In genomic region chr12:11712491-11712890, GRCh38 we compare ENCODE assay signal across 17 cellular contexts.
"Had no signal": no experiment of that assay in that cellular context is flagged by ENCODE, and none has a peak within 500 bp of the region (broad histone marks: within the 10 kb centered on the region; RNA-seq: fewer than 3 reads in every experiment).

No MANE protein-coding gene starts in this region.

- H3K9me3 Mint-ChIP-seq: activated naive CD4-positive, alpha-beta T cell treated with anti-CD3 and anti-CD28 coated beads, Interleukin-2, amount 10 ng/mL, durations not matched to agents 7 days and 5 days; activated T-helper 2 cell treated with anti-CD3 and anti-CD28 coated beads, Interferon-gamma antibody, Interleukin-2, Interleukin-4, amounts not matched to agents 10 μg/mL and 5 μg/mL and 100 μg/mL, durations not matched to agents 14 hours and 24 hours and 36 hours; brain; natural killer cell had no signal

- FAIRE-seq: endothelial cell of umbilical vein had no signal

- H3K27me3 Mint-ChIP-seq: activated naive CD4-positive, alpha-beta T cell treated with anti-CD3 and anti-CD28 coated beads, Interleukin-2, amount 10 ng/mL, durations not matched to agents 7 days and 5 days; brain; progenitor cell of endocrine pancreas had no signal

- H3K27ac Mint-ChIP-seq: activated naive CD4-positive, alpha-beta T cell treated with anti-CD3 and anti-CD28 coated beads, Interleukin-2, amount 10 ng/mL, durations not matched to agents 7 days and 5 days; natural killer cell; progenitor cell of endocrine pancreas had no signal

- H3K9me3 ChIP-seq: mucosa of descending colon, uterus had no signal

- H3K36me3 ChIP-seq: uterus had no signal

- H3K4me3 ChIP-seq: lung, mucosa of descending colon, uterus had no signal

- ATAC-seq: left colon, mucosa of descending colon, natural killer cell, right cardiac atrium had no signal

- H3K4me3 Mint-ChIP-seq: activated naive CD4-positive, alpha-beta T cell treated with anti-CD3 and anti-CD28 coated beads, Interleukin-2, amount 10 ng/mL, durations not matched to agents 7 days and 5 days; brain; natural killer cell had no signal

- H3K27me3 ChIP-seq: uterus had no signal

- H3K4me1 ChIP-seq: uterus had no signal

- DNase-seq: activated naive CD4-positive, alpha-beta T cell treated with anti-CD3 and anti-CD28 coated beads, Interleukin-2, amount 10 ng/mL, durations not matched to agents 7 days and 5 days; amniotic stem cell; foreskin melanocyte; head of caudate nucleus; left colon; mucosa of descending colon; natural killer cell; nucleus accumbens; right cardiac atrium; stimulated activated CD4-positive, alpha-beta T cell treated with anti-CD3 and anti-CD28 coated beads, Interleukin-2, amount 100 ng/mL, for 24 hours; stimulated activated naive CD8-positive, alpha-beta T cell treated with anti-CD3 and anti-CD28 coated beads, Interleukin-15, Interleukin-2, amounts not matched to agents 100 U/mL and 50 U/mL, for 24 hours; uterus had no signal

- H3K36me3 Mint-ChIP-seq: natural killer cell had no signal
